19 cellular contexts compared by ENCODE assay signal in the genomic region with DNA sequence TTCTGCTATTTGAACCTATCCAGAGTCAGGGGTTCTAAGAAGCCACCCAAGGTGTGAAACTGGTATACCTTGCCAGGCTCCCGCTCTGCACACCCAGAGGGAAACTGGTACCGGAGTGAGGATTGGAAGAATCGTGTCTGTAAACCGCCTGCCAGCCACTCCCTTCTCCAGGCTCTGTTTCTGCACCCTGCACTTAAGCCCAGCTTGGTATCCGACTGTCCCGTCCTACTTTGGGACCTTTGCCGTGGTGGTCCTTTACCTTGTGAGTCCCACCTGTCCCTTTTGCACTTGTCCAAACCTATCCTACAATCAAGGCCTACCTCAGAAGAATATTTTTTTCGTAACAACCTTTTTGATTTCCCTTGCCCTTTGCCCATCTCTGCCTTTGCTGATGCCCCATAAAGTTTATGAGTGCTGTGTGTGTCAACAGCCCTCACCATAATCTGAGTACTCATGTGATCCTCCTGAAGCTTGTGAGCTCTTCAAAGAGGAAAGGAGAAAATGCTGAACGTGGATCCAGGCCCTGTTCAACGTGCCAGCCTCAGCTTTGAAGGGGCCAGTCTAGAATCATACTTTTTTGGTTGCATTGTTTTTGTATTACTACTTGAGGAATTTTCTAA. TPM values are rescaled to one million over a fixed set of nuclear protein-coding genes. Genes with fewer than 3 reads are reported as not detected.
DNase-seq lines count a peak whose midpoint lies in the region; ATAC-seq and TF ChIP-seq lines count a peak whose summit lies in the region.
"Had no signal": no experiment of that assay in that cellular context is flagged by ENCODE, and none has a peak within 500 bp of the region (broad histone marks: within the 10 kb centered on the region; RNA-seq: fewer than 3 reads in every experiment).

No MANE protein-coding gene starts in this region.

- intact Hi-C loops in Right ventricle myocardium superior (cut with DNase I) (no loop called here), Right ventricle myocardium inferior (cut with DNase I) (no loop called here)

- POLR2A ChIA-PET in GM10248 (lab: Yijun Ruan, JAX), result no interaction called here

- TF ChIP-seq POLR2A in Peyer's patch (IDR thresholded peaks at IDR 0.05), result peak in 1 of 2 donors; percentile 6

- peaks cover 0 to 26% (median 0%) of the 10 kb centered on the region in 4 donors for H3K4me1 ChIP-seq in Peyer's patch
- H3K4me1 ChIP-seq: SJCRH30 had no signal

- H3K36me3 ChIP-seq in Peyer's patch, result peaks cover 0 to 13% (median 0%) of the 10 kb centered on the region in 3 donors

- H3K4me3 Mint-ChIP-seq in memory B cell, result no peak overlapping the region
- no peak overlapping the region for H3K4me3 Mint-ChIP-seq in type B pancreatic cell
- H3K4me3 Mint-ChIP-seq: activated CD4-positive, alpha-beta memory T cell treated with anti-CD3 and anti-CD28 coated beads for 36 hours had no signal

- H3K27ac ChIP-seq in Peyer's patch, result peak overlapping the region in 3 of 4 donors; percentile 41 to 87 (median 79)
- H3K27ac ChIP-seq: SJCRH30, WERI-Rb-1 had no signal

- DNase-seq in Right ventricle myocardium superior (no peak), Right ventricle myocardium inferior (ENCODE audit: missing footprints) (no peak), Peyer's patch (peak in 2 of 3 donors; percentile 72 to 75), memory B cell (ENCODE audit: low spot score in 2 of 2) (no peak), type B pancreatic cell (ENCODE audit: extremely low spot score, unreplicated experiment) (no peak), pons (ENCODE audit: low spot score) (no peak), GM10248 (ENCODE audit: extremely low spot score) (no peak)
- no peak for DNase-seq in effector CD8-positive, alpha-beta T cell (lab: John Stamatoyannopoulos, UW)
- DNase-seq: activated CD4-positive, alpha-beta memory T cell treated with anti-CD3 and anti-CD28 coated beads for 36 hours; activated naive CD4-positive, alpha-beta T cell treated with anti-CD3 and anti-CD28 coated beads, Interleukin-2, amount 50 U/mL, for 16 hours; mammary epithelial cell; MV-4-11; NCI-H2029 treated with DMSO at 0.1 percent for 48 hours; NCI-H526; SJCRH30; spleen; stimulated activated CD8-positive, alpha-beta memory T cell treated with anti-CD3 and anti-CD28 coated beads, Interleukin-4, amount 100 ng/mL, for 48 hours; WERI-Rb-1 had no signal

- CTCF ChIA-PET in GM10248 (lab: Yijun Ruan, JAX), result no interaction called here

- H3K9me3 ChIP-seq in Peyer's patch, result no peaks in the 10 kb centered on the region
- H3K9me3 ChIP-seq: SJCRH30, spleen had no signal

- ATAC-seq in Right ventricle myocardium superior (ENCODE audit: poor library complexity), result peak; percentile 10
- no peak for ATAC-seq in Right ventricle myocardium inferior
- no peak for ATAC-seq in memory B cell (ENCODE audit: low read depth)
- ATAC-seq: K562 had no signal

- H3K4me3 ChIP-seq in Peyer's patch, result peak overlapping the region in 1 of 4 donors; percentile 11
- H3K4me3 ChIP-seq: K562, SJCRH30, spleen had no signal

- TF ChIP-seq CTCF in Peyer's patch (IDR thresholded peaks at IDR 0.05), result no peak
- TF ChIP-seq CTCF in type B pancreatic cell (conservative IDR thresholded peaks at IDR 0.05), result no peak
- no peak for TF ChIP-seq CTCF in GM10248 (IDR thresholded peaks at IDR 0.05; ENCODE audit: control extremely low read depth, extremely low read depth, low read depth, missing control alignments)

- H3K27me3 Mint-ChIP-seq in memory B cell (no peaks in the 10 kb centered on the region), type B pancreatic cell (no peaks in the 10 kb centered on the region)
- H3K27me3 Mint-ChIP-seq: activated CD4-positive, alpha-beta memory T cell treated with anti-CD3 and anti-CD28 coated beads for 36 hours had no signal

- H3K9me3 Mint-ChIP-seq in memory B cell (no peaks in the 10 kb centered on the region), type B pancreatic cell (no peaks in the 10 kb centered on the region)
- H3K9me3 Mint-ChIP-seq: activated CD4-positive, alpha-beta memory T cell treated with anti-CD3 and anti-CD28 coated beads for 36 hours had no signal

- H3K4me1 Mint-ChIP-seq in memory B cell (peaks cover 3% of the 10 kb centered on the region), type B pancreatic cell (ENCODE audit: unreplicated experiment) (peaks cover 3% of the 10 kb centered on the region)

- H3K36me3 Mint-ChIP-seq in memory B cell, result peaks cover 2% of the 10 kb centered on the region
- H3K36me3 Mint-ChIP-seq in type B pancreatic cell, result peaks cover 14% of the 10 kb centered on the region

- no peaks in the 10 kb centered on the region for H3K27me3 ChIP-seq in Peyer's patch
- H3K27me3 ChIP-seq: SJCRH30, spleen had no signal

- peak overlapping the region; percentile 14 for H3K27ac Mint-ChIP-seq in memory B cell
- H3K27ac Mint-ChIP-seq in type B pancreatic cell, result peak overlapping the region; percentile 49

RNA-seq across cellular contexts. Expression of a gene that starts 44.6 kb away (rescaled TPM):
- total RNA-seq in Right ventricle myocardium superior (15.3 TPM), Right ventricle myocardium inferior (16.3 TPM), Peyer's patch (10 to 100 TPM; 11.9 to 31.2 (median 19.5) TPM), type B pancreatic cell (ENCODE audit: low replicate concordance) (22.5 and 22.8 TPM in 2 replicates)

Comparison
In these comparisons a context has a peak if more than half of its experiments do, and no peak if none do; other contexts are left out.
1. DNase-seq: peak in Peyer's patch (2 of 3); none in Right ventricle myocardium superior (single experiment), Right ventricle myocardium inferior (single experiment), memory B cell (0 of 2), type B pancreatic cell (single experiment), pons (single experiment), GM10248 (single experiment) and effector CD8-positive, alpha-beta T cell (single experiment).